Comparison of ENCODE assay signal across 20 cellular contexts in the genomic region with DNA sequence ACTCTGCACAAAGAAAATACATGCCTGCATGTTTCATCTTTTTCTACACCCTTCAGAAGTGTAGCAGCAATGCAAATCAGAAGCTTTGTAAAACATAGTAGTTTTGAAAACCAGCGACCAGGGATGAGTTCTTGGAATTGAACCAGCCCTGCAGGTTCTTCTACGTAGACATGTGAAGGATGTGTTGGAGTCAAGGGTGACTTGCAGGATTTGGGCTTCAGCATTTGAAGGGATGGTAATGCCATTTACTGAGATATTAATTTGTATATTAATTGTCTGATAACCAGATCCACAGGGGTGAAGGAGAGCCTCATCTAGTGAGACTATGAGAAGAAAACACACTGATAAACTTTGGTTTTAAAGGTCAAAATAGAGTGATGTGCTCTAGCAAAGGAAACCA.
"Had no signal": no experiment of that assay in that cellular context is flagged by ENCODE, and none has a peak within 500 bp of the region (broad histone marks: within the 10 kb centered on the region; RNA-seq: fewer than 3 reads in every experiment).

No MANE protein-coding gene starts in this region.

- ATAC-seq: lower lobe of right lung; right cardiac atrium; stimulated activated memory B cell treated with anti-CD40 and anti-IgM and Interleukin-4, amounts not matched to agents 10 μg/mL and 1 μg/mL and 100 μg/mL, for 72 hours had no signal

- H3K27me3 Mint-ChIP-seq: memory B cell; naive B cell; stimulated activated memory B cell treated with anti-CD40 and anti-IgM and Interleukin-4, amounts not matched to agents 10 μg/mL and 1 μg/mL and 100 μg/mL, for 72 hours; stimulated activated naive CD8-positive, alpha-beta T cell treated with anti-CD3 and anti-CD28 coated beads, Interleukin-15, Interleukin-2, amounts not matched to agents 100 ng/mL and 50 ng/mL, for 24 hours had no signal

- H3K4me3 Mint-ChIP-seq: immature natural killer cell; memory B cell; naive B cell; nephron; stimulated activated memory B cell treated with anti-CD40 and anti-IgM and Interleukin-4, amounts not matched to agents 10 μg/mL and 1 μg/mL and 100 μg/mL, for 72 hours; stimulated activated naive CD8-positive, alpha-beta T cell treated with anti-CD3 and anti-CD28 coated beads, Interleukin-15, Interleukin-2, amounts not matched to agents 100 ng/mL and 50 ng/mL, for 24 hours had no signal

- H3K4me3 ChIP-seq: esophagus squamous epithelium, left ventricle myocardium inferior, lower lobe of right lung, smooth muscle cell, tibial artery, upper lobe of right lung, vagina had no signal

- H3K9me3 Mint-ChIP-seq: immature natural killer cell; memory B cell; nephron; stimulated activated memory B cell treated with anti-CD40 and anti-IgM and Interleukin-4, amounts not matched to agents 10 μg/mL and 1 μg/mL and 100 μg/mL, for 72 hours; stimulated activated naive CD8-positive, alpha-beta T cell treated with anti-CD3 and anti-CD28 coated beads, Interleukin-15, Interleukin-2, amounts not matched to agents 100 ng/mL and 50 ng/mL, for 24 hours had no signal

- H3K36me3 ChIP-seq: esophagus squamous epithelium, left ventricle myocardium inferior, lower lobe of right lung, tibial artery, upper lobe of right lung, vagina had no signal

- H3K4me1 Mint-ChIP-seq: immature natural killer cell had no signal

- H3K4me2 ChIP-seq: smooth muscle cell had no signal

- H3K27ac ChIP-seq: esophagus squamous epithelium, foreskin keratinocyte, left ventricle myocardium inferior, lower lobe of right lung, tibial artery, upper lobe of right lung, vagina had no signal

- H3K4me1 ChIP-seq: lower lobe of right lung, upper lobe of right lung, vagina had no signal

- H3K36me3 Mint-ChIP-seq: immature natural killer cell; memory B cell; naive B cell; stimulated activated memory B cell treated with anti-CD40 and anti-IgM and Interleukin-4, amounts not matched to agents 10 μg/mL and 1 μg/mL and 100 μg/mL, for 72 hours had no signal

- H3K27ac Mint-ChIP-seq: immature natural killer cell; memory B cell; stimulated activated memory B cell treated with anti-CD40 and anti-IgM and Interleukin-4, amounts not matched to agents 10 μg/mL and 1 μg/mL and 100 μg/mL, for 72 hours; stimulated activated naive CD8-positive, alpha-beta T cell treated with anti-CD3 and anti-CD28 coated beads, Interleukin-15, Interleukin-2, amounts not matched to agents 100 ng/mL and 50 ng/mL, for 24 hours had no signal

- H3K27me3 ChIP-seq: esophagus squamous epithelium, foreskin keratinocyte, tibial artery, upper lobe of right lung, vagina had no signal

- DNase-seq: dermis blood vessel endothelial cell; esophagus squamous epithelium; immature natural killer cell; kidney; left cardiac atrium; left ventricle myocardium inferior; lower lobe of right lung; midbrain; naive B cell; right cardiac atrium; stimulated activated CD4-positive, alpha-beta T cell treated with anti-CD3 and anti-CD28 coated beads, Interleukin-4, amount 100 ng/mL, for 1 hour; tibial artery; upper lobe of right lung had no signal

- H3K9me3 ChIP-seq: esophagus squamous epithelium, left ventricle myocardium inferior, lower lobe of right lung, upper lobe of right lung, vagina had no signal
